ENCODE assay signal across 8 cellular contexts in the genomic region with DNA sequence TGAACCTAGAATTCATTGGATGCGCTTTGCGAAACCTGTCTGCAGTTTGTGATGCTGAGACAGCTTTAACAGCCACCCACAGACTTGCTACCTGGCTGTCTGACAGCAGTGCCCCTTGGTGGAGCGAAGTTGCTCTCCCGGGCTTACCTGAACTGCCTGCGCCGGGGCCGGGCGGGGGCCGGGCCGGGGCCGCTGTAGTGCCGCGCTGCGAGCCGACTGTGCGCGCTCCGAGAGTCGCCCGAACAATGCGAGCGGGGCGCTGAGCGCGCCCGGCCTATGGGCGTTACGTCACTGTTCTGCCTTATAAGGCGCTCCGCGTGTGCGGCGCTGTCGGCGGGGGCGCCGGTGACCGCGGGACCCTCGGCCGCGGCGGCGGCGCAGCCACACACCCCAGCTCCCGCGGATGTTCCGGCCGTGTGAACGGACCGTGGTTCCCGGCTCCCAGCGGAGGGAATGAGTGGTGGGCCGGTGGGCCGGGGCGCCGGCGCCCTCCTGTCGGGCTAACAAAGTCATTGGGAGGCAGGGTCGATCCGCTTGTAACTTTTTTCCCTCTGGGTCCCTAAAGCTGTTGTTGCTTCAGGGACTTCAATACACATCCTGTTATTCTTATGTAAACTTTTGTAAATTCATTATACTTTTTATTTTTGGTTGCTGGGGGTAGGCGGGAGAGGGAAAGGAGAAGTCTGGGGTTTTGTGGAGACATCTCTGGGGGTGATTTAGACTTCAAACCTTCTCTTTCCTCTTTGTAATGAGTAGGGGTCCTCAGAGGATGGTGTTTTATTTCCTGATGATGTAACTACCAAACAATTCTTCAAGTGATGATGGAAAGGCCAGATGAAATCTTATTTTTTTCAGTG. TPM values are rescaled to one million over a fixed set of nuclear protein-coding genes. Genes with fewer than 3 reads are reported as not detected.
DNase-seq lines count a peak whose midpoint lies in the region; TF ChIP-seq lines count a peak whose summit lies in the region.

No MANE protein-coding gene starts in this region.

- DNase-seq in HFF-Myc (ENCODE audit: extremely low read depth, low read depth) (no peak), NCI-H1105 (lab: John Stamatoyannopoulos, UW) (peak; percentile 63), cerebellum (ENCODE audit: low spot score) (peak; percentile 69), kidney glomerular epithelial cell (lab: John Stamatoyannopoulos, UW) (peak; percentile 66), NCI-H2196 (lab: John Stamatoyannopoulos, UW; ENCODE audit: unreplicated experiment) (no peak)
- peak; percentile 60 for DNase-seq in activated CD4-positive, alpha-beta T cell treated with anti-CD3 and anti-CD28 coated beads for 1 hour
- peak; percentile 73 for DNase-seq in stimulated activated CD4-positive, alpha-beta T cell treated with anti-CD3 and anti-CD28 coated beads, Interleukin-15, amount 100 ng/mL, for 24 hours

- H3K4me3 ChIP-seq in HFF-Myc (replicated peaks; ENCODE audit: low read depth, low read length), result peak overlapping the region; percentile 70

- no peak for TF ChIP-seq CTCF in HFF-Myc (IDR thresholded peaks at IDR 0.05; ENCODE audit: low read depth, low read length, missing control alignments)

- peak; percentile 46 for TF ChIP-seq POLR2A in GM10847 (IDR thresholded peaks at IDR 0.05; ENCODE audit: extremely low read depth, insufficient read length)

RNA-seq across cellular contexts. Expression of gene CMSS1, which starts 58.5 kb away (rescaled TPM):
- total RNA-seq in cerebellum, result 13.6 TPM

Comparison
In these comparisons a context has a peak if more than half of its experiments do, and no peak if none do; other contexts are left out.
1. DNase-seq: peak in NCI-H1105 (single experiment), activated CD4-positive, alpha-beta T cell treated with anti-CD3 and anti-CD28 coated beads for 1 hour (single experiment), cerebellum (single experiment), kidney glomerular epithelial cell (single experiment) and stimulated activated CD4-positive, alpha-beta T cell treated with anti-CD3 and anti-CD28 coated beads, Interleukin-15, amount 100 ng/mL, for 24 hours (single experiment); none in HFF-Myc (single experiment) and NCI-H2196 (single experiment).